ENCODE assay signal across 1 cellular context in the genomic region with DNA sequence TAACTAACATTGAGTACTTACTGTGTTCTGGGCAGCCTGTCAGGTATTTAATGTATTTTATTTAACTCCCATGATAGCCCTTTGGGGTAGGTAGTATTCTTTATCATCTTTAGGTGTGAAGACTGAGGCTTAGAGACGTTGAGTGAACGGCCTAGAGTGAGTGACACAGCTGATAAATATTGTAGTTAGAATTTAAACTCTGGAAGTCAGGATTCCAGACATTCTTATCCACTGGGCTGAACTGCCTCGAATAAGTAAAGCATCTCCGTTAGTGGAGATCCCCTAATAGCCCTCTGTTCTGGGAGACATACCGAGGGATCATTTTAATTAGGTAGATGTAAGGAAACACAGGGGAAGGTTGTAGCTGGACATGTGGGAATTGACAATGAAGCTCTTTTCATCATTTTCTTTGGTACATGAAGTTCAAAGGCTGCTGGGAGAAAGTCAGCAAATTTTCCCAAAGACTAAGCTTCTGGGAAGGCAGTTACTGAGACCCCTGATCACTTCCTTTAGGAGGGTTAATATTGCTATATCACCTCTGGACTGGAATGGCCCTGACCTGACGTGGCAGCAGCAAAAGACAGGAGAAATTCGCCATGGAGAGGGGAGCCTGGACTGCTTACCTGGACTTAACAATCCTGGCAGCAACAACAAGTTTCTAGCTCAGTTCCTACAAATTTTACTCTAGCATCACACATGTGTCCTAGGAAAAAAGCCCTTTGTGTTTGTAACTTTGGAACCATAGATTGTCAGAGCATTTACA.
TF ChIP-seq lines count a peak whose summit lies in the region.

No MANE protein-coding gene starts in this region.

TF ChIP-seq in HCT116, 20 proteins besides CTCF, POLR2A, EP300 and RAD21 (continued from another document):
- TF ChIP-seq TCF7L2 (IDR thresholded peaks at IDR 0.05; ENCODE audit: borderline replicate concordance, extremely low read depth, insufficient read depth, insufficient read length): no peak
